21 cellular contexts compared by ENCODE assay signal in the genomic region with DNA sequence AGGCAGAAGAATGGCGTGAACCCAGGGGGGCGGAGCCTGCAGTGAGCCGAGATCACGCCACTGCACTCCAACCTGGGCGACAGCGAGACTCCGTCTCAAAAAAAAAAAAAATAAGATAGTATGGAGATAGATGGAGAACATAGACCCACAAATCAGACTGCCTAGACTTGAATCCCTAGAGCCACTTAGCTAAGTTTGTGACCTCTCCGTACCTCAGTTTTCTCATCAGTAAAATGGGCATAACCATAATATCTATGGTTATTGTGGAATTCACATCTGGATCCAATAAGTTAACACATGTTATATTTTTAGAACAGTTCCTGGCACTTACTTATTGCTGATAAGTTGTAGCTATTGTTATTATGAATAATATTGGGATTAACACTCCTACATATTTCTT. TPM values are rescaled to one million over a fixed set of nuclear protein-coding genes. Genes with fewer than 3 reads are reported as not detected.
DNase-seq lines count a peak whose midpoint lies in the region; ATAC-seq and TF ChIP-seq lines count a peak whose summit lies in the region.
"Had no signal": no experiment of that assay in that cellular context is flagged by ENCODE, and none has a peak within 500 bp of the region (broad histone marks: within the 10 kb centered on the region; RNA-seq: fewer than 3 reads in every experiment).

No MANE protein-coding gene starts in this region.

- TF ChIP-seq CTCF in fibroblast of the aortic adventitia (IDR thresholded peaks at IDR 0.05; ENCODE audit: insufficient read depth, low read length): no peak
- TF ChIP-seq CTCF in natural killer cell (IDR thresholded peaks at IDR 0.05): no peak

- no peaks in the 10 kb centered on the region for H3K36me3 Mint-ChIP-seq in activated naive CD4-positive, alpha-beta T cell treated with anti-CD3 and anti-CD28 coated beads, Interleukin-2, amount 50 U/mL, for 24 hours
- H3K36me3 Mint-ChIP-seq in activated naive CD8-positive, alpha-beta T cell treated with anti-CD3 and anti-CD28 coated beads, Interleukin-2, amount 50 U/mL, for 24 hours (ENCODE audit: low read depth): no peaks in the 10 kb centered on the region
- H3K36me3 Mint-ChIP-seq in natural killer cell: no peaks in the 10 kb centered on the region
- H3K36me3 Mint-ChIP-seq: CD4-positive, CD25-positive, alpha-beta regulatory T cell; CD8-positive, alpha-beta T cell had no signal

- H3K4me1 Mint-ChIP-seq in activated naive CD4-positive, alpha-beta T cell treated with anti-CD3 and anti-CD28 coated beads, Interleukin-2, amount 50 U/mL, for 24 hours: peaks cover 27% of the 10 kb centered on the region
- peaks cover 25% of the 10 kb centered on the region for H3K4me1 Mint-ChIP-seq in activated naive CD8-positive, alpha-beta T cell treated with anti-CD3 and anti-CD28 coated beads, Interleukin-2, amount 50 U/mL, for 24 hours
- peaks cover 22 to 24% of the 10 kb centered on the region in 2 donors for H3K4me1 Mint-ChIP-seq in natural killer cell

- H3K4me3 Mint-ChIP-seq in activated naive CD4-positive, alpha-beta T cell treated with anti-CD3 and anti-CD28 coated beads, Interleukin-2, amount 50 U/mL, for 24 hours: no peak overlapping the region
- H3K4me3 Mint-ChIP-seq in activated naive CD8-positive, alpha-beta T cell treated with anti-CD3 and anti-CD28 coated beads, Interleukin-2, amount 50 U/mL, for 24 hours: no peak overlapping the region
- no peak overlapping the region for H3K4me3 Mint-ChIP-seq in natural killer cell
- H3K4me3 Mint-ChIP-seq: B cell; CD4-positive, CD25-positive, alpha-beta regulatory T cell; CD8-positive, alpha-beta T cell had no signal

- intact Hi-C loops in natural killer cell (cut with micrococcal nuclease): loop anchor here (10.0 kb wide), 1 partner anchor 136 kb away; the partner anchor contains the start of gene EIF2B2

- H3K27ac ChIP-seq in substantia nigra (ENCODE audit: low read depth, low read length, poor library complexity, severe bottlenecking): no peak overlapping the region
- H3K27ac ChIP-seq: 22Rv1, BLaER1, C4-2B, GM23248 had no signal

- no peak for ATAC-seq in activated naive CD8-positive, alpha-beta T cell treated with anti-CD3 and anti-CD28 coated beads, Interleukin-2, amount 50 U/mL, for 24 hours
- ATAC-seq in natural killer cell (no peak), GM18858 (IDR thresholded peaks at IDR 0.05; ENCODE audit: unreplicated experiment) (no peak)
- ATAC-seq: CD8-positive, alpha-beta T cell had no signal

- peak overlapping the region; percentile 48 for H3K27ac Mint-ChIP-seq in activated naive CD4-positive, alpha-beta T cell treated with anti-CD3 and anti-CD28 coated beads, Interleukin-2, amount 50 U/mL, for 24 hours
- H3K27ac Mint-ChIP-seq in activated naive CD8-positive, alpha-beta T cell treated with anti-CD3 and anti-CD28 coated beads, Interleukin-2, amount 50 U/mL, for 24 hours: peak overlapping the region; percentile 49
- peak overlapping the region; percentile 82 for H3K27ac Mint-ChIP-seq in natural killer cell
- H3K27ac Mint-ChIP-seq: B cell; CD4-positive, CD25-positive, alpha-beta regulatory T cell; CD8-positive, alpha-beta T cell had no signal

- no peaks in the 10 kb centered on the region for H3K27me3 Mint-ChIP-seq in activated naive CD4-positive, alpha-beta T cell treated with anti-CD3 and anti-CD28 coated beads, Interleukin-2, amount 50 U/mL, for 24 hours
- H3K27me3 Mint-ChIP-seq in activated naive CD8-positive, alpha-beta T cell treated with anti-CD3 and anti-CD28 coated beads, Interleukin-2, amount 50 U/mL, for 24 hours: no peaks in the 10 kb centered on the region
- H3K27me3 Mint-ChIP-seq in natural killer cell (ENCODE audit: low read depth in 2 of 2): no peaks in the 10 kb centered on the region
- H3K27me3 Mint-ChIP-seq: B cell had no signal

- no peak for DNase-seq in activated naive CD4-positive, alpha-beta T cell (lab: John Stamatoyannopoulos, UW)
- DNase-seq in activated naive CD8-positive, alpha-beta T cell treated with anti-CD3 and anti-CD28 coated beads, Interleukin-2, amount 50 U/mL, for 24 hours: no peak
- DNase-seq in fibroblast of the aortic adventitia (ENCODE audit: low read depth): peak; percentile 49
- DNase-seq in natural killer cell: no peak
- no peak for DNase-seq in substantia nigra (lab: John Stamatoyannopoulos, UW)
- DNase-seq in NCI-H2196 treated with DMSO at 0.1 percent for 48 hours (lab: John Stamatoyannopoulos, UW; ENCODE audit: unreplicated experiment): no peak
- DNase-seq: Caco-2; CD4-positive, CD25-positive, alpha-beta regulatory T cell; DMS153; DND-41; GM23248; H7; HCEC 1CT had no signal

- H3K9me3 Mint-ChIP-seq in activated naive CD4-positive, alpha-beta T cell treated with anti-CD3 and anti-CD28 coated beads, Interleukin-2, amount 50 U/mL, for 24 hours: no peaks in the 10 kb centered on the region
- H3K9me3 Mint-ChIP-seq in activated naive CD8-positive, alpha-beta T cell treated with anti-CD3 and anti-CD28 coated beads, Interleukin-2, amount 50 U/mL, for 24 hours: no peaks in the 10 kb centered on the region
- no peaks in the 10 kb centered on the region for H3K9me3 Mint-ChIP-seq in natural killer cell
- H3K9me3 Mint-ChIP-seq: CD4-positive, CD25-positive, alpha-beta regulatory T cell; CD8-positive, alpha-beta T cell had no signal

- H3K4me3 ChIP-seq in fibroblast of the aortic adventitia (ENCODE audit: low read depth, low read length): no peak overlapping the region
- H3K4me3 ChIP-seq: BLaER1, GM23248 had no signal

RNA-seq across cellular contexts. Expression of gene PROX2, which starts 7.2 kb away (rescaled TPM):
- total RNA-seq in fibroblast of the aortic adventitia (ENCODE audit: low replicate concordance) (not detected in 2 replicates), natural killer cell (1 to 10 TPM; 5.1 to 7.1 (median 5.7) TPM)
- total RNA-seq: Caco-2; CD4-positive, CD25-positive, alpha-beta regulatory T cell; GM23248; H1; H7 had no signal

RNA-seq across cellular contexts. Expression of gene DLST, which starts 13.0 kb away (rescaled TPM):
- total RNA-seq in fibroblast of the aortic adventitia (ENCODE audit: low replicate concordance) (31.1 and 68.5 TPM in 2 replicates), natural killer cell (100 to 1,000 TPM; 161 to 180 (median 163) TPM)

RNA-seq across cellular contexts. Expression of gene RPS6KL1, which starts 54.3 kb away (rescaled TPM):
- total RNA-seq in fibroblast of the aortic adventitia (ENCODE audit: low replicate concordance): 0.09 and 1.6 TPM in 2 replicates
- total RNA-seq in natural killer cell: 1 to 10 TPM; 1.9 to 7.9 (median 2.9) TPM
